In genomic region chr5:78362220-78362619, GRCh38 we compare ENCODE assay signal across 9 cellular contexts. TPM values are rescaled to one million over a fixed set of nuclear protein-coding genes. Genes with fewer than 3 reads are reported as not detected.
A peak's percentile ranks its signal among the peaks of the same experiment; 100 is the strongest.
DNase-seq lines count a peak whose midpoint lies in the region; ATAC-seq and TF ChIP-seq lines count a peak whose summit lies in the region.
"Had no signal": no experiment of that assay in that cellular context is flagged by ENCODE, and none has a peak within 500 bp of the region (broad histone marks: within the 10 kb centered on the region; RNA-seq: fewer than 3 reads in every experiment).

No MANE protein-coding gene starts in this region.

- no peak overlapping the region for H4K8ac ChIP-seq in H9 (replicated peaks; ENCODE audit: insufficient read length, low read depth, low read length)
- no peak overlapping the region for H4K8ac ChIP-seq in mesenchymal stem cell (ENCODE audit: low read length)

- no peak for DNase-seq in BE2C
- no peak for DNase-seq in H9
- no peak for DNase-seq in WTC11 (ENCODE audit: low spot score)
- DNase-seq in mesenchymal stem cell: no peak
- DNase-seq in stimulated activated CD4-positive, alpha-beta T cell treated with anti-CD3 and anti-CD28 coated beads, Interleukin-4, amount 100 ng/mL, for 1 hour: no peak
- no peak for DNase-seq in foreskin keratinocyte
- no peak for DNase-seq in aorta
- DNase-seq: Peyer's patch had no signal

- H3K9me3 Mint-ChIP-seq in H9: no peaks in the 10 kb centered on the region; a peak in 1 of 5 replicates
- H3K9me3 Mint-ChIP-seq in WTC11: 0 out of 2 replicates have a peak, but pooled peaks cover 4% of the 10 kb centered on the region

- H3K27me3 Mint-ChIP-seq in H9 (ENCODE audit: low read depth) (no peaks in the 10 kb centered on the region), WTC11 (ENCODE audit: low read depth) (no peaks in the 10 kb centered on the region)

- no peak overlapping the region for H4K5ac ChIP-seq in H9 (ENCODE audit: insufficient read length, low read depth, low read length)

- H3K4me2 ChIP-seq in H9 (ENCODE audit: insufficient read depth, insufficient read length, low read length) (no peak overlapping the region), mesenchymal stem cell (ENCODE audit: low read length, poor library complexity, severe bottlenecking) (no peak overlapping the region)

- H3K18ac ChIP-seq in H9 (ENCODE audit: insufficient read length, low read depth, low read length) (no peak overlapping the region), mesenchymal stem cell (ENCODE audit: low read depth in 1 of 2, low read length in 2 of 2) (no peak overlapping the region)

- H3K23ac ChIP-seq in H9 (ENCODE audit: insufficient read length, low read depth, low read length) (no peak overlapping the region), mesenchymal stem cell (ENCODE audit: low read length in 2 of 2) (no peak overlapping the region)

- peaks cover 7% of the 10 kb centered on the region; the same call in 1 of the 2 replicates for H3K79me2 ChIP-seq in H9 (ENCODE audit: insufficient read depth, low read length)

- H2BK120ac ChIP-seq in H9 (ENCODE audit: low read depth, low read length, poor library complexity, severe bottlenecking) (no peak overlapping the region), mesenchymal stem cell (ENCODE audit: low read depth, low read length) (no peak overlapping the region)

- peaks cover 9% of the 10 kb centered on the region for H3K23me2 ChIP-seq in H9 (ENCODE audit: insufficient read length, low read depth, low read length, poor library complexity, severe bottlenecking)

- H3K9me3 ChIP-seq in BE2C (no peaks in the 10 kb centered on the region), H9 (ENCODE audit: control insufficient read depth, low read depth, low read length) (no peaks in the 10 kb centered on the region), mesenchymal stem cell (ENCODE audit: control insufficient read depth, low read length) (no peaks in the 10 kb centered on the region), aorta (ENCODE audit: control insufficient read depth, low read length) (no peaks in the 10 kb centered on the region)
- H3K9me3 ChIP-seq: Peyer's patch had no signal

- no peak for TF ChIP-seq CTCF in BE2C (IDR thresholded peaks at IDR 0.05; ENCODE audit: low read depth, low read length)
- no peak for TF ChIP-seq CTCF in H9 (conservative IDR thresholded peaks at IDR 0.05)
- no peak for TF ChIP-seq CTCF in WTC11 (IDR thresholded peaks at IDR 0.05)
- no peak for TF ChIP-seq CTCF in foreskin keratinocyte (conservative IDR thresholded peaks at IDR 0.05)

- no peaks in the 10 kb centered on the region for H4K20me1 ChIP-seq in H9 (ENCODE audit: control insufficient read depth, insufficient read depth, insufficient read length)

- no peak for ATAC-seq in WTC11
- ATAC-seq in GM21529 (IDR thresholded peaks at IDR 0.05; ENCODE audit: unreplicated experiment): no peak
- no peak for ATAC-seq in foreskin keratinocyte
- ATAC-seq in aorta (ENCODE audit: low FRiP score): no peak

- H3K4ac ChIP-seq in H9 (ENCODE audit: low read depth, low read length): no peak overlapping the region
- no peak overlapping the region for H3K4ac ChIP-seq in mesenchymal stem cell (ENCODE audit: low read depth in 1 of 2, low read length in 2 of 2)

- intact Hi-C loops in aorta (cut with DNase I): no loop called here

- H3K36me3 Mint-ChIP-seq in H9 (ENCODE audit: insufficient read depth in 1 of 3, low read depth in 3 of 3): peaks cover 0 to 18% (median 3%) of the 10 kb centered on the region in 3 experiments; a peak in 6 of 7 replicates
- peaks cover 8% of the 10 kb centered on the region; the same call in 1 of the 2 replicates for H3K36me3 Mint-ChIP-seq in WTC11

- WGBS in H9 (ENCODE audit: extremely low coverage, insufficient read length, low lambda C conversion rate): no CpG with 5 or more reads among the region's 3 CpGs
- 95% methylated on average over 3 of the region's 3 CpGs for WGBS in mesenchymal stem cell
- WGBS in aorta, 2 donors: 32 to 37% methylated on average over 3 of the region's 3 CpGs

- no peak overlapping the region for H3T11ph ChIP-seq in H9 (ENCODE audit: low read length)

- H3K14ac ChIP-seq in H9 (ENCODE audit: insufficient read depth, low read length) (no peak overlapping the region), mesenchymal stem cell (ENCODE audit: low read length in 2 of 2) (no peak overlapping the region)

- H3K4me1 ChIP-seq in BE2C: no peaks in the 10 kb centered on the region
- no peaks in the 10 kb centered on the region for H3K4me1 ChIP-seq in H9 (ENCODE audit: insufficient read depth, low read length)
- no peaks in the 10 kb centered on the region for H3K4me1 ChIP-seq in mesenchymal stem cell (ENCODE audit: control insufficient read depth, insufficient read depth, low read depth, low read length)
- H3K4me1 ChIP-seq in foreskin keratinocyte: no peaks in the 10 kb centered on the region
- peaks cover 0 to under 1% of the 10 kb centered on the region in 2 donors for H3K4me1 ChIP-seq in aorta (ENCODE audit: control insufficient read depth in 1 of 2, insufficient read depth in 2 of 2, low read length in 2 of 2)

- H3K27ac ChIP-seq in H9 (ENCODE audit: insufficient read length, low read depth, low read length) (no peak overlapping the region), mesenchymal stem cell (ENCODE audit: low read length, poor library complexity, severe bottlenecking) (no peak overlapping the region), foreskin keratinocyte (no peak overlapping the region), aorta (ENCODE audit: low read depth in 1 of 2, low read length in 2 of 2) (no peak overlapping the region)

- H2BK5ac ChIP-seq in H9 (ENCODE audit: insufficient read length, low read length) (no peak overlapping the region), mesenchymal stem cell (ENCODE audit: low read depth, low read length, poor library complexity, severe bottlenecking) (no peak overlapping the region)

- POLR2A ChIA-PET in WTC11 (lab: Charles Lee): no interaction called here

- H3K36me3 ChIP-seq in BE2C (no peaks in the 10 kb centered on the region; the same call in 1 of the 2 replicates), mesenchymal stem cell (ENCODE audit: control insufficient read depth in 1 of 2, insufficient read depth in 2 of 2, low read depth in 1 of 2, low read length in 2 of 2) (peaks cover 2 to 13% of the 10 kb centered on the region in 2 experiments), aorta (ENCODE audit: control insufficient read depth in 1 of 2, insufficient read depth in 2 of 2, low read length in 1 of 2) (no peaks in the 10 kb centered on the region)
- H3K36me3 ChIP-seq: Peyer's patch had no signal

- H2AFZ ChIP-seq in H9 (ENCODE audit: low read length) (no peak overlapping the region), mesenchymal stem cell (ENCODE audit: low read depth, low read length) (no peak overlapping the region)

- no peak overlapping the region for H2BK12ac ChIP-seq in H9 (ENCODE audit: insufficient read length, low read depth, low read length)
- H2BK12ac ChIP-seq in mesenchymal stem cell (ENCODE audit: low read length in 2 of 2): no peak overlapping the region

- no peak overlapping the region for H3K56ac ChIP-seq in H9 (ENCODE audit: insufficient read length, low read depth, low read length)

- no peak overlapping the region for H2AK5ac ChIP-seq in H9 (ENCODE audit: insufficient read length, low read length)
- no peak overlapping the region for H2AK5ac ChIP-seq in mesenchymal stem cell (ENCODE audit: low read length, severe bottlenecking)

- H3K4me3 Mint-ChIP-seq in H9 (peak overlapping the region; percentile 91 to 93; a peak in 4 of 5 replicates), WTC11 (peak overlapping the region; percentile 85)

- H3K4me1 Mint-ChIP-seq in H9 (peaks cover 18 to 26% of the 10 kb centered on the region in 2 experiments), WTC11 (peaks cover 30% of the 10 kb centered on the region)

- H4K91ac ChIP-seq in H9 (ENCODE audit: insufficient read length, low read depth, low read length): no peak overlapping the region
- H4K91ac ChIP-seq in mesenchymal stem cell (ENCODE audit: low read length): no peak overlapping the region

- H3K9ac ChIP-seq in H9 (ENCODE audit: extremely low read depth, insufficient read length, low read length) (no peak overlapping the region), mesenchymal stem cell (ENCODE audit: low read length) (peak overlapping the region; percentile 97)

- H3K27me3 ChIP-seq in BE2C (no peaks in the 10 kb centered on the region), H9 (ENCODE audit: insufficient read depth, low read length) (no peaks in the 10 kb centered on the region), mesenchymal stem cell (ENCODE audit: control insufficient read depth in 1 of 2, insufficient read depth in 1 of 2, low read length in 2 of 2) (no peaks in the 10 kb centered on the region), foreskin keratinocyte (no peaks in the 10 kb centered on the region), aorta (ENCODE audit: control insufficient read depth in 1 of 2, insufficient read depth in 2 of 2, low read length in 1 of 2) (no peaks in the 10 kb centered on the region)
- H3K27me3 ChIP-seq: Peyer's patch had no signal

- no peak overlapping the region for H2BK20ac ChIP-seq in H9 (ENCODE audit: low read depth, low read length, poor library complexity, severe bottlenecking)

- peak overlapping the region; percentile 77 for H3K4me3 ChIP-seq in BE2C (ENCODE audit: low read depth, low read length)
- H3K4me3 ChIP-seq in mesenchymal stem cell (ENCODE audit: insufficient read depth in 1 of 2, low read depth in 1 of 2, low read length in 2 of 2): peak overlapping the region in 1 of 2 experiments; percentile 97
- H3K4me3 ChIP-seq in aorta (ENCODE audit: low read length in 2 of 2): no peak overlapping the region

- H3K27ac Mint-ChIP-seq in H9 (no peak overlapping the region), WTC11 (no peak overlapping the region)

- H3K79me1 ChIP-seq in H9 (ENCODE audit: insufficient read depth, low read depth, low read length, poor library complexity, severe bottlenecking) (peaks cover 3% of the 10 kb centered on the region), mesenchymal stem cell (replicated peaks; ENCODE audit: low read length, poor library complexity, severe bottlenecking) (peaks cover 10% of the 10 kb centered on the region)

- no peak overlapping the region for H2BK15ac ChIP-seq in H9 (ENCODE audit: low read depth, low read length)
- no peak overlapping the region for H2BK15ac ChIP-seq in mesenchymal stem cell (ENCODE audit: low read depth, poor library complexity, severe bottlenecking)

- CTCF ChIA-PET in WTC11 (lab: Charles Lee): no interaction called here

RNA-seq across cellular contexts. Expression of gene SCAMP1, which starts 1.8 kb away (rescaled TPM):
- polyA plus RNA-seq in BE2C (2012; ENCODE audit: insufficient read depth, insufficient read length, low read depth): 20.4 TPM
- total RNA-seq in H9 (2021): 33.2 and 36.0 TPM in 2 replicates
- 38.3 to 43.8 TPM (median 39.2 TPM) in 3 replicates for total RNA-seq in WTC11 (2021)
- polyA plus RNA-seq in mesenchymal stem cell (2013, experiment 1 of 2): 17.6 TPM
- polyA plus RNA-seq in mesenchymal stem cell (2013, experiment 2 of 2): 17.6 TPM
- total RNA-seq in foreskin keratinocyte: 25.4 and 31.5 TPM in 2 replicates
- polyA plus RNA-seq in foreskin keratinocyte: 8.6 and 9.8 TPM in 2 replicates
- 10 to 100 TPM; 40.9 to 48.1 TPM for total RNA-seq in aorta
- polyA plus RNA-seq in aorta: 10 to 100 TPM in 1 of 2 donors, 1 to 10 TPM in 1; 6.0 to 15.9 TPM
